9 cellular contexts compared by ENCODE assay signal in genomic region chr3:9068044-9068443, GRCh38.
"Had no signal": no experiment of that assay in that cellular context is flagged by ENCODE, and none has a peak within 500 bp of the region (broad histone marks: within the 10 kb centered on the region; RNA-seq: fewer than 3 reads in every experiment).

No MANE protein-coding gene starts in this region.

- H3K9me3 ChIP-seq: transverse colon had no signal

- H3K36me3 ChIP-seq: neural progenitor cell, transverse colon had no signal

- H3K27ac ChIP-seq: hepatocyte, neural progenitor cell, parathyroid adenoma, skin epidermis, transverse colon had no signal

- DNase-seq: activated B cell treated with CpG ODN at 0.5 μM for 24 hours, activated gamma-delta T cell treated with Interleukin-2 at 50 U/mL for 16 hours, kidney had no signal

- H3K27me3 ChIP-seq: hepatocyte, neural progenitor cell, transverse colon had no signal

- H3K4me3 ChIP-seq: hepatocyte, lung, neural progenitor cell, skin epidermis, transverse colon had no signal

- H3K4me1 ChIP-seq: neural progenitor cell, parathyroid adenoma, transverse colon had no signal

- FAIRE-seq: kidney had no signal
